ENCODE assay signal across 8 cellular contexts in the genomic region with DNA sequence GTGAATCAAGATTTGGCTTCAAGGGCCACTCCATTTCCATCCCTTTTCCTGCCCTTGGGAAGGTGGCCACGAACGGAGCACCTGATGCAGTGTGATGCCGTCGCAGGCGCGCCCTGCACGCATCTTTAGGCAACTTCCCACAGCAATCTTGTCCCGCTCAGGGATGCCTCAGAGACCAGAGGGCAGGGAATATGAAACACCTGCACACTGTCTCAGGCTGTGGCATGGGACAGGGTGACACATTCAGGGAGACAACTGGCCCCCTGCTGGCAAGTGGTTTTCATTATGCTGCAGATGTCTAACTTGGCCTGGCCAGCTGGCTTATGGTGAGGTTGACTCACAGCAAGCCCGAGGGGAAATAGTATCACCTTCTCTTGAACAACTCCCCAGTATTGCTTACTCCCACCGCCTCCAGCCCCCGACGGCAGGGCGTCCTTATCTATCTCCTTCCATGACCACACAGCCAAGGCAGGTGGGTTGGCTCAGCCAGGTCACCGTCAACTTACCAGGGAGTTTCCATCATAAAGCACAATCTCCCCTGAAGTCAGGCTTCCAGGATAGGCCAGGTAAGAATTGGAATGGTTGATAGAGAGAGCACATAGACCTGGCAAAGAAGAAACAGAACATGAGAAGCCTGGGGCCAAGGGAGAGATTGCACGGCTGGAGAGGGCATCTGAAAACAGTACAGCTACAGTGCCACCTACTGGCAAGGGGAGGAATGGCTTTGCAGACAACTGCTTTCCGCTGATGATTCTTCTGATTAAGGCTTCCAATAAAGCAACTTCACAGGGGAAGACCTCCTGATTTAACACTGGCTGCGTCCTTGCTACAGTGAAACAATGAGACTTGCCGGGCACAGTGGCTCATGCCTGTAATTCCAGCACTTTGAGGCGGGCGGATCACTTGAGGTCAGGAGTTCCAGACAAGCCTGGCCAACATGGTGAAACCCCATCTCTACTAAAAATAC. TPM values are rescaled to one million over a fixed set of nuclear protein-coding genes. Genes with fewer than 3 reads are reported as not detected.
DNase-seq lines count a peak whose midpoint lies in the region; ATAC-seq and TF ChIP-seq lines count a peak whose summit lies in the region.

No MANE protein-coding gene starts in this region.

- H3K23ac ChIP-seq in trophoblast cell (ENCODE audit: low read length), result no peak overlapping the region

- no peak overlapping the region for H3K4me2 ChIP-seq in trophoblast cell (ENCODE audit: low read length)

- no CpG with 5 or more reads among the region's 20 CpGs for WGBS in trophoblast cell (ENCODE audit: extremely low coverage, insufficient coverage, insufficient read length)

- ATAC-seq in GM21447 (IDR thresholded peaks at IDR 0.05; ENCODE audit: unreplicated experiment) (peak; percentile 51), upper lobe of right lung (peak; percentile 91)

- TF ChIP-seq CTCF in upper lobe of right lung (IDR thresholded peaks at IDR 0.05), result peak; percentile 94

- H4K91ac ChIP-seq in trophoblast cell (ENCODE audit: low read depth, low read length), result no peak overlapping the region

- no peak overlapping the region for H3K9ac ChIP-seq in trophoblast cell (ENCODE audit: low read length)

- no peaks in the 10 kb centered on the region for H3K79me2 ChIP-seq in trophoblast cell (ENCODE audit: control insufficient read depth, insufficient read depth, low read length, poor library complexity)

- H2BK12ac ChIP-seq in trophoblast cell (ENCODE audit: low read length), result no peak overlapping the region

- H3K36me3 ChIP-seq in trophoblast cell (ENCODE audit: control insufficient read depth in 1 of 2, insufficient read depth in 2 of 2, low read length in 2 of 2) (peaks cover 51 to 54% of the 10 kb centered on the region in 2 experiments), upper lobe of right lung (peaks cover 46% of the 10 kb centered on the region)

- H2AK5ac ChIP-seq in trophoblast cell (ENCODE audit: low read length), result no peak overlapping the region

- H3K4me3 ChIP-seq in trophoblast cell (ENCODE audit: low read depth, low read length) (no peak overlapping the region), upper lobe of right lung (no peak overlapping the region)

- no peak overlapping the region for H3K4ac ChIP-seq in trophoblast cell (ENCODE audit: low read depth, low read length)

- DNase-seq in C1 segment of cervical spinal cord (lab: John Stamatoyannopoulos, UW) (peak in 11 of 14 donors; percentile 5 to 53 (median 33)), NCI-H1048 (lab: John Stamatoyannopoulos, UW) (peak; percentile 3), SK-N-DZ (ENCODE audit: low spot score) (peak; percentile 80), glomerular endothelial cell (ENCODE audit: extremely low read depth, low read depth, low spot score) (peak; percentile 68), trophoblast cell (peak; percentile 79 to 95), upper lobe of right lung (peak; percentile 69)
- DNase-seq in activated naive CD4-positive, alpha-beta T cell (lab: John Stamatoyannopoulos, UW), result peak; percentile 35 to 74 (median 72)

- H4K8ac ChIP-seq in trophoblast cell (ENCODE audit: low read depth, low read length), result no peak overlapping the region

- no peak overlapping the region for H2BK120ac ChIP-seq in trophoblast cell (ENCODE audit: insufficient read depth, low read length, poor library complexity)

- no peak overlapping the region for H2BK5ac ChIP-seq in trophoblast cell (ENCODE audit: low read depth, low read length, poor library complexity)

- H2AFZ ChIP-seq in trophoblast cell (ENCODE audit: insufficient read depth, low read length, poor library complexity), result no peak overlapping the region

- no peak overlapping the region for H3K27ac ChIP-seq in trophoblast cell (ENCODE audit: low read depth, low read length)
- no peak overlapping the region for H3K27ac ChIP-seq in upper lobe of right lung

- H3K9me3 ChIP-seq in trophoblast cell (ENCODE audit: insufficient read depth, low read depth, low read length) (no peaks in the 10 kb centered on the region), upper lobe of right lung (no peaks in the 10 kb centered on the region)

- H4K12ac ChIP-seq in trophoblast cell (ENCODE audit: low read depth, low read length), result no peak overlapping the region

- H3K14ac ChIP-seq in trophoblast cell (ENCODE audit: low read length), result no peak overlapping the region

- H3K27me3 ChIP-seq in trophoblast cell (ENCODE audit: insufficient read depth, low read length), result no peaks in the 10 kb centered on the region
- no peaks in the 10 kb centered on the region for H3K27me3 ChIP-seq in upper lobe of right lung

- intact Hi-C loops in upper lobe of right lung (cut with DNase I), result loop anchor here (10.0 kb wide), 1 partner anchor 171 kb away; no protein-coding TSS in a partner anchor

- no peaks in the 10 kb centered on the region for H3K79me1 ChIP-seq in trophoblast cell (ENCODE audit: low read length)

- peaks cover 6 to 8% of the 10 kb centered on the region in 2 experiments for H3K4me1 ChIP-seq in trophoblast cell (ENCODE audit: control insufficient read depth in 1 of 2, insufficient read depth in 2 of 2, low read length in 2 of 2)
- peaks cover 28% of the 10 kb centered on the region for H3K4me1 ChIP-seq in upper lobe of right lung

- peak overlapping the region; percentile 45 for H3K18ac ChIP-seq in trophoblast cell (ENCODE audit: low read length)

RNA-seq across cellular contexts. Expression of a gene that starts 21.1 kb away (rescaled TPM):
- 3.7 and 4.7 TPM in 2 replicates for polyA plus RNA-seq in SK-N-DZ (2014; cell fraction: cytosol; rRNA removed)
- 1.4 and 7.6 TPM in 2 replicates for polyA plus RNA-seq in SK-N-DZ (2014; cell fraction: nucleus; rRNA removed)
- total RNA-seq in glomerular endothelial cell, result 75.8 and 99.5 TPM in 2 replicates
- 104 and 108 TPM in 2 replicates for polyA plus RNA-seq in trophoblast cell (2013)
- 38.1 TPM for total RNA-seq in upper lobe of right lung

Comparison
In these comparisons a context has a peak if more than half of its experiments do, and no peak if none do; other contexts are left out.
1. DNase-seq: peak in every context shown above with its lines; median percentile 87 in trophoblast cell; 80 in SK-N-DZ; 72 in activated naive CD4-positive, alpha-beta T cell; 69 in upper lobe of right lung; 68 in glomerular endothelial cell; 33 in C1 segment of cervical spinal cord; 3 in NCI-H1048.